ENCODE assay signal across 2 cellular contexts in the genomic region with DNA sequence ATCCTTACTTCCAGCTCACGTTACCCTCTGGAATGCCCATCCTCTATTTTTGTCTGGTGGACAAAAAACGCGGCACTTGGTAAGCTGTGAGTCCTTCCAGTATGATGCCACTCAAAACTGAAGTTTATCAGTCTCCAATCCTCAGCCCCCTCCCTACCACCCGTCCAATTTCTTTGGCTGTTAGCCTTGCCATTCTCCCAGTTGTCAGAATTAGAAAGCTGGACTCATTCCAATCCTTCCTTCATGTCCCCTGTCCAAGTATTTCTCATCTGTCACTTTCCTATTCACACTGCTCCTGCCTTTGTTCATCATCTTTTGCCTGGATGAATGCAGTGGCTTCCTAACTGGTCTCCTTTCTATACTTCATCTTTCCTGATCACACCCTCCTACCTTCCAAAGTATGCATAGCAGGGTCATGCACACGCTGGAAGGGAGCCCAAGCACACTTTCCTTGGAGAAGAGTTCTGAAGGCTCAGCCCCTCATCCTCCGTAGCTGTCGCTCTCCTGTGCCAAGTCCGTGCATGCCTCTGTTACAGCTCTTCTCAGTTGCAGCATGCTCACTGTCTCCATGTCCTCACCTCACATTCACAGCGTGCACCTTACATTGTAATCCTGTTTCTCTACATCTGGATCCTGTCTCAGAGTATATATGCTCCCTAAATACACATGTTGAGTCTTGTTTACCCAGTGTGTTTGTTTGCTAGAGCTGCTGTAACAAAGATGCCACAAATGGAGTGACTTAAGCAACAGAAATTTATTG.
TF ChIP-seq lines count a peak whose summit lies in the region.

No MANE protein-coding gene starts in this region.

TF ChIP-seq in SK-N-SH treated with all-trans-retinoic acid at 6 μM for 48 hours, 23 proteins besides CTCF, POLR2A, EP300 and RAD21 (continued from another document):
- TF ChIP-seq, protein P1, sequence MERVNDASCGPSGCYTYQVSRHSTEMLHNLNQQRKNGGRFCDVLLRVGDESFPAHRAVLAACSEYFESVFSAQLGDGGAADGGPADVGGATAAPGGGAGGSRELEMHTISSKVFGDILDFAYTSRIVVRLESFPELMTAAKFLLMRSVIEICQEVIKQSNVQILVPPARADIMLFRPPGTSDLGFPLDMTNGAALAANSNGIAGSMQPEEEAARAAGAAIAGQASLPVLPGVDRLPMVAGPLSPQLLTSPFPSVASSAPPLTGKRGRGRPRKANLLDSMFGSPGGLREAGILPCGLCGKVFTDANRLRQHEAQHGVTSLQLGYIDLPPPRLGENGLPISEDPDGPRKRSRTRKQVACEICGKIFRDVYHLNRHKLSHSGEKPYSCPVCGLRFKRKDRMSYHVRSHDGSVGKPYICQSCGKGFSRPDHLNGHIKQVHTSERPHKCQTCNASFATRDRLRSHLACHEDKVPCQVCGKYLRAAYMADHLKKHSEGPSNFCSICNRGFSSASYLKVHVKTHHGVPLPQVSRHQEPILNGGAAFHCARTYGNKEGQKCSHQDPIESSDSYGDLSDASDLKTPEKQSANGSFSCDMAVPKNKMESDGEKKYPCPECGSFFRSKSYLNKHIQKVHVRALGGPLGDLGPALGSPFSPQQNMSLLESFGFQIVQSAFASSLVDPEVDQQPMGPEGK (CRISPR knock-in tag; IDR thresholded peaks at IDR 0.05; ENCODE audit: borderline replicate concordance): no peak
- TF ChIP-seq, protein P2, sequence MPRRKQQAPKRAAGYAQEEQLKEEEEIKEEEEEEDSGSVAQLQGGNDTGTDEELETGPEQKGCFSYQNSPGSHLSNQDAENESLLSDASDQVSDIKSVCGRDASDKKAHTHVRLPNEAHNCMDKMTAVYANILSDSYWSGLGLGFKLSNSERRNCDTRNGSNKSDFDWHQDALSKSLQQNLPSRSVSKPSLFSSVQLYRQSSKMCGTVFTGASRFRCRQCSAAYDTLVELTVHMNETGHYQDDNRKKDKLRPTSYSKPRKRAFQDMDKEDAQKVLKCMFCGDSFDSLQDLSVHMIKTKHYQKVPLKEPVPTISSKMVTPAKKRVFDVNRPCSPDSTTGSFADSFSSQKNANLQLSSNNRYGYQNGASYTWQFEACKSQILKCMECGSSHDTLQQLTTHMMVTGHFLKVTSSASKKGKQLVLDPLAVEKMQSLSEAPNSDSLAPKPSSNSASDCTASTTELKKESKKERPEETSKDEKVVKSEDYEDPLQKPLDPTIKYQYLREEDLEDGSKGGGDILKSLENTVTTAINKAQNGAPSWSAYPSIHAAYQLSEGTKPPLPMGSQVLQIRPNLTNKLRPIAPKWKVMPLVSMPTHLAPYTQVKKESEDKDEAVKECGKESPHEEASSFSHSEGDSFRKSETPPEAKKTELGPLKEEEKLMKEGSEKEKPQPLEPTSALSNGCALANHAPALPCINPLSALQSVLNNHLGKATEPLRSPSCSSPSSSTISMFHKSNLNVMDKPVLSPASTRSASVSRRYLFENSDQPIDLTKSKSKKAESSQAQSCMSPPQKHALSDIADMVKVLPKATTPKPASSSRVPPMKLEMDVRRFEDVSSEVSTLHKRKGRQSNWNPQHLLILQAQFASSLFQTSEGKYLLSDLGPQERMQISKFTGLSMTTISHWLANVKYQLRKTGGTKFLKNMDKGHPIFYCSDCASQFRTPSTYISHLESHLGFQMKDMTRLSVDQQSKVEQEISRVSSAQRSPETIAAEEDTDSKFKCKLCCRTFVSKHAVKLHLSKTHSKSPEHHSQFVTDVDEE (CRISPR knock-in tag; IDR thresholded peaks at IDR 0.05): no peak
- no peak for TF ChIP-seq ZFP3 (CRISPR knock-in tag; IDR thresholded peaks at IDR 0.05)

TF ChIP-seq in SK-N-SH, 30 proteins besides CTCF, POLR2A, EP300 and RAD21 (continued from another document):
- no peak for TF ChIP-seq FOXJ3 (CRISPR knock-in tag; IDR thresholded peaks at IDR 0.05)
- TF ChIP-seq, protein P3, sequence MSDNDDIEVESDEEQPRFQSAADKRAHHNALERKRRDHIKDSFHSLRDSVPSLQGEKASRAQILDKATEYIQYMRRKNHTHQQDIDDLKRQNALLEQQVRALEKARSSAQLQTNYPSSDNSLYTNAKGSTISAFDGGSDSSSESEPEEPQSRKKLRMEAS (IDR thresholded peaks at IDR 0.05; ENCODE audit: low read depth): no peak
- no peak for TF ChIP-seq GATA2 (CRISPR knock-in tag; IDR thresholded peaks at IDR 0.05)
- TF ChIP-seq ELF1 (IDR thresholded peaks at IDR 0.05): no peak
- no peak for TF ChIP-seq TCF12 (IDR thresholded peaks at IDR 0.05)
- no peak for TF ChIP-seq FOSL2 (IDR thresholded peaks at IDR 0.05; ENCODE audit: borderline replicate concordance, low read depth)
